1 cellular context compared by ENCODE assay signal in genomic region chr2:143740431-143740830, GRCh38.
TF ChIP-seq lines count a peak whose summit lies in the region.

No MANE protein-coding gene starts in this region.

TF ChIP-seq in SK-N-SH, 30 proteins besides CTCF, POLR2A, EP300 and RAD21:
- TF ChIP-seq REST (IDR thresholded peaks at IDR 0.05; ENCODE audit: low read depth, low read length) (no peak), TAF1 (IDR thresholded peaks at IDR 0.05; ENCODE audit: borderline replicate concordance, low read depth, low read length) (no peak), RXRA (IDR thresholded peaks at IDR 0.05; ENCODE audit: borderline replicate concordance, low read depth) (no peak), ELF1 (IDR thresholded peaks at IDR 0.05) (no peak), TCF12 (IDR thresholded peaks at IDR 0.05) (no peak), FOSL2 (IDR thresholded peaks at IDR 0.05; ENCODE audit: borderline replicate concordance, low read depth) (no peak), IRF3 (IDR thresholded peaks at IDR 0.05; ENCODE audit: low read depth, low read length) (no peak), EZH2phosphoT487 (IDR thresholded peaks at IDR 0.05; ENCODE audit: borderline replicate concordance, low read depth) (no peak), YY1 (IDR thresholded peaks at IDR 0.05; ENCODE audit: low read depth) (no peak), GATA2 (CRISPR knock-in tag; IDR thresholded peaks at IDR 0.05) (no peak), USF2 (IDR thresholded peaks at IDR 0.05; ENCODE audit: borderline replicate concordance, low read depth, low read length) (no peak), TEAD4 (IDR thresholded peaks at IDR 0.05; ENCODE audit: borderline replicate concordance, insufficient read depth) (no peak), PBX3 (IDR thresholded peaks at IDR 0.05) (no peak), CHD2 (IDR thresholded peaks at IDR 0.05; ENCODE audit: low read length, partially characterized antibody) (no peak), MEF2A (IDR thresholded peaks at IDR 0.05; ENCODE audit: borderline replicate concordance, low read depth) (no peak), NRF1 (IDR thresholded peaks at IDR 0.05; ENCODE audit: low read depth, low read length) (no peak), POLR2AphosphoS5 (IDR thresholded peaks at IDR 0.05; ENCODE audit: low read depth, low read length) (no peak), MXI1 (IDR thresholded peaks at IDR 0.05; ENCODE audit: low read depth, low read length) (no peak), RFX5 (IDR thresholded peaks at IDR 0.05; ENCODE audit: low read length) (no peak), ZBTB33 (IDR thresholded peaks at IDR 0.05; ENCODE audit: borderline replicate concordance, low read depth) (no peak)
